In genomic region chr17:17119106-17119505, GRCh38 we compare ENCODE assay signal across 9 cellular contexts.
DNase-seq lines count a peak whose midpoint lies in the region; ATAC-seq and TF ChIP-seq lines count a peak whose summit lies in the region.
"Had no signal": no experiment of that assay in that cellular context is flagged by ENCODE, and none has a peak within 500 bp of the region (broad histone marks: within the 10 kb centered on the region; RNA-seq: fewer than 3 reads in every experiment).

No MANE protein-coding gene starts in this region.

- no peak overlapping the region for H3K4me3 Mint-ChIP-seq in activated CD4-positive, alpha-beta T cell treated with anti-CD3 and anti-CD28 coated beads, Interleukin-2, amount 10 ng/mL, durations not matched to agents 7 days and 5 days

- H3K36me3 ChIP-seq in mammary epithelial cell (ENCODE audit: insufficient read depth, low read length) (no peaks in the 10 kb centered on the region), mesenchymal stem cell (ENCODE audit: control insufficient read depth in 1 of 2, insufficient read depth in 2 of 2, low read depth in 1 of 2, low read length in 2 of 2) (no peaks in the 10 kb centered on the region), thyroid gland (no peaks in the 10 kb centered on the region)

- 26% methylated on average over 4 of the region's 4 CpGs for WGBS in mammary epithelial cell (ENCODE audit: low coverage, missing lambda C conversion rate)
- 92% methylated on average over 4 of the region's 4 CpGs for WGBS in mesenchymal stem cell
- WGBS in thyroid gland, 2 donors: 14 to 41% methylated on average over 4 of the region's 4 CpGs

- H3K79me1 ChIP-seq in mesenchymal stem cell (replicated peaks; ENCODE audit: low read length, poor library complexity, severe bottlenecking): peaks cover 29% of the 10 kb centered on the region

- no peaks in the 10 kb centered on the region for H3K9me3 Mint-ChIP-seq in activated CD4-positive, alpha-beta T cell treated with anti-CD3 and anti-CD28 coated beads, Interleukin-2, amount 10 ng/mL, durations not matched to agents 7 days and 5 days

- H4K8ac ChIP-seq in mesenchymal stem cell (ENCODE audit: low read length): no peak overlapping the region

- ATAC-seq in GM19395 (IDR thresholded peaks at IDR 0.05; ENCODE audit: unreplicated experiment): no peak
- no peak for ATAC-seq in GM19324 (IDR thresholded peaks at IDR 0.05; ENCODE audit: low FRiP score, unreplicated experiment)

- peak overlapping the region; percentile 91 for H3K27ac Mint-ChIP-seq in activated CD4-positive, alpha-beta T cell treated with anti-CD3 and anti-CD28 coated beads, Interleukin-2, amount 10 ng/mL, durations not matched to agents 7 days and 5 days

- H3K4ac ChIP-seq in mesenchymal stem cell (ENCODE audit: low read depth in 1 of 2, low read length in 2 of 2): peak overlapping the region in 1 of 2 experiments; percentile 37

- H4K91ac ChIP-seq in mesenchymal stem cell (ENCODE audit: low read length): no peak overlapping the region

- peaks cover 82% of the 10 kb centered on the region for H3K4me1 Mint-ChIP-seq in activated CD4-positive, alpha-beta T cell treated with anti-CD3 and anti-CD28 coated beads, Interleukin-2, amount 10 ng/mL, durations not matched to agents 7 days and 5 days

- H3K36me3 Mint-ChIP-seq in activated CD4-positive, alpha-beta T cell treated with anti-CD3 and anti-CD28 coated beads, Interleukin-2, amount 10 ng/mL, durations not matched to agents 7 days and 5 days (ENCODE audit: low read depth): peaks cover 10% of the 10 kb centered on the region

- H2BK12ac ChIP-seq in mesenchymal stem cell (ENCODE audit: low read length in 2 of 2): no peak overlapping the region

- no peak overlapping the region for H2BK15ac ChIP-seq in mesenchymal stem cell (ENCODE audit: low read depth, poor library complexity, severe bottlenecking)

- no peaks in the 10 kb centered on the region for H3K27me3 Mint-ChIP-seq in activated CD4-positive, alpha-beta T cell treated with anti-CD3 and anti-CD28 coated beads, Interleukin-2, amount 10 ng/mL, durations not matched to agents 7 days and 5 days

- dilution Hi-C loops in mammary epithelial cell (cut with HindIII; ENCODE audit: low sequenced_read_pairs): no loop called here

- H2BK120ac ChIP-seq in mesenchymal stem cell (ENCODE audit: low read depth, low read length): peak overlapping the region; percentile 21

- TF ChIP-seq CTCF in mammary epithelial cell (conservative IDR thresholded peaks at IDR 0.05 in 1 of 2, IDR thresholded peaks at IDR 0.05 in 1 of 2; ENCODE audit: extremely low read depth in 1 of 2, insufficient read depth in 1 of 2, low read depth in 1 of 2, low read length in 2 of 2) (no peak), thyroid gland (IDR thresholded peaks at IDR 0.05) (no peak)

- H2AFZ ChIP-seq in mammary epithelial cell (ENCODE audit: low read depth, low read length): no peak overlapping the region
- H2AFZ ChIP-seq in mesenchymal stem cell (ENCODE audit: low read depth, low read length): no peak overlapping the region

- no TSS peak for BruUV-seq in mammary epithelial cell (replicated peaks; lab: Mats Ljungman, UMichigan)

- H3K23ac ChIP-seq in mesenchymal stem cell (ENCODE audit: low read length in 2 of 2): no peak overlapping the region

- peak overlapping the region; percentile 2 for H3K27ac ChIP-seq in mammary epithelial cell (ENCODE audit: insufficient read depth, low read depth, low read length)
- H3K27ac ChIP-seq in mesenchymal stem cell (ENCODE audit: low read length, poor library complexity, severe bottlenecking): no peak overlapping the region
- H3K27ac ChIP-seq in thyroid gland: peak overlapping the region; percentile 41 to 57 (median 57)

- no peak for TF ChIP-seq POLR2A in thyroid gland (IDR thresholded peaks at IDR 0.05)

- in situ Hi-C loops in mammary epithelial cell (cut with MboI; ENCODE audit: low sequenced_read_pairs in 2 of 2): no loop called here

- H3K4me3 ChIP-seq in mammary epithelial cell (replicated peaks in 1 of 3; ENCODE audit: insufficient read depth in 1 of 3, low read depth in 2 of 3, low read length in 3 of 3) (no peak overlapping the region), mesenchymal stem cell (ENCODE audit: insufficient read depth in 1 of 2, low read depth in 1 of 2, low read length in 2 of 2) (no peak overlapping the region), thyroid gland (replicated peaks in 1 of 3) (no peak overlapping the region)

- POLR2A ChIA-PET in activated CD4-positive, alpha-beta T cell treated with anti-CD3 and anti-CD28 coated beads, Interleukin-2, amount 10 ng/mL, durations not matched to agents 7 days and 5 days (lab: Charles Lee): interaction anchor here (0.5 kb wide), 1 partner anchor 77 kb away, joined by 5 read pairs; no protein-coding TSS in a partner anchor

- no peak overlapping the region for H2AK5ac ChIP-seq in mesenchymal stem cell (ENCODE audit: low read length, severe bottlenecking)

- H3K9me3 ChIP-seq in mammary epithelial cell (replicated peaks; ENCODE audit: insufficient read depth, low read length) (no peaks in the 10 kb centered on the region), mesenchymal stem cell (ENCODE audit: control insufficient read depth, low read length) (no peaks in the 10 kb centered on the region), thyroid gland (no peaks in the 10 kb centered on the region)

- no peak for DNase-seq in activated CD4-positive, alpha-beta T cell treated with anti-CD3 and anti-CD28 coated beads, Interleukin-2, amount 10 ng/mL, durations not matched to agents 7 days and 5 days
- no peak for DNase-seq in activated CD4-positive, alpha-beta T cell treated with anti-CD3 and anti-CD28 coated beads for 1 hour
- DNase-seq in mammary epithelial cell (no peak), mesenchymal stem cell (no peak), thyroid gland (peak; percentile 61 to 62), NCI-H446 (lab: John Stamatoyannopoulos, UW) (no peak)
- DNase-seq: NCI-H2081 had no signal

- no peaks in the 10 kb centered on the region for H3K27me3 ChIP-seq in mammary epithelial cell (ENCODE audit: insufficient read depth, low read length)
- no peaks in the 10 kb centered on the region for H3K27me3 ChIP-seq in mesenchymal stem cell (ENCODE audit: control insufficient read depth in 1 of 2, insufficient read depth in 1 of 2, low read length in 2 of 2)
- H3K27me3 ChIP-seq in thyroid gland: no peaks in the 10 kb centered on the region

- H3K14ac ChIP-seq in mesenchymal stem cell (ENCODE audit: low read length in 2 of 2): no peak overlapping the region

- peaks cover 96% of the 10 kb centered on the region for H3K79me2 ChIP-seq in mammary epithelial cell (ENCODE audit: insufficient read depth, low read length)

- H3K9ac ChIP-seq in mammary epithelial cell (ENCODE audit: insufficient read depth, low read length) (no peak overlapping the region), mesenchymal stem cell (ENCODE audit: low read length) (peak overlapping the region; percentile 24)

- H3K18ac ChIP-seq in mesenchymal stem cell (ENCODE audit: low read depth in 1 of 2, low read length in 2 of 2): peak overlapping the region in 1 of 2 experiments; percentile 7

- CTCF ChIA-PET in activated CD4-positive, alpha-beta T cell treated with anti-CD3 and anti-CD28 coated beads, Interleukin-2, amount 10 ng/mL, durations not matched to agents 7 days and 5 days (lab: Charles Lee): interaction anchor here (1.2 to 1.7 kb wide), 4 partner anchors 9 to 13 kb away, joined by 3 to 6 read pairs (median 4); no protein-coding TSS in a partner anchor
- CTCF ChIA-PET in mammary epithelial cell (lab: Charles Lee; ENCODE audit: low non-redundant PET): no interaction called here

- no peak overlapping the region for H2BK5ac ChIP-seq in mesenchymal stem cell (ENCODE audit: low read depth, low read length, poor library complexity, severe bottlenecking)

- intact Hi-C loops in mammary epithelial cell (cut with micrococcal nuclease): no loop called here
- intact Hi-C loops in thyroid gland (cut with DNase I): no loop called here

- peaks cover 4% of the 10 kb centered on the region for H4K20me1 ChIP-seq in mammary epithelial cell (ENCODE audit: insufficient read depth, low read length)

- peaks cover 44% of the 10 kb centered on the region for H3K4me1 ChIP-seq in mammary epithelial cell (ENCODE audit: insufficient read depth, low read length)
- peaks cover 22% of the 10 kb centered on the region for H3K4me1 ChIP-seq in mesenchymal stem cell (ENCODE audit: control insufficient read depth, insufficient read depth, low read depth, low read length)
- H3K4me1 ChIP-seq in thyroid gland: peaks cover 35 to 68% of the 10 kb centered on the region in 2 donors

- H3K4me2 ChIP-seq in mammary epithelial cell (ENCODE audit: insufficient read depth, low read depth, low read length) (no peak overlapping the region), mesenchymal stem cell (ENCODE audit: low read length, poor library complexity, severe bottlenecking) (no peak overlapping the region)

Comparison
In these comparisons a context has a peak if more than half of its experiments do, and no peak if none do; other contexts are left out.
1. DNase-seq: peak in thyroid gland (2 of 2); none in activated CD4-positive, alpha-beta T cell treated with anti-CD3 and anti-CD28 coated beads, Interleukin-2, amount 10 ng/mL, durations not matched to agents 7 days and 5 days (single experiment), activated CD4-positive, alpha-beta T cell treated with anti-CD3 and anti-CD28 coated beads for 1 hour (single experiment), mammary epithelial cell (single experiment), mesenchymal stem cell (single experiment) and NCI-H446 (0 of 2).